9 cellular contexts compared by ENCODE assay signal in the genomic region with DNA sequence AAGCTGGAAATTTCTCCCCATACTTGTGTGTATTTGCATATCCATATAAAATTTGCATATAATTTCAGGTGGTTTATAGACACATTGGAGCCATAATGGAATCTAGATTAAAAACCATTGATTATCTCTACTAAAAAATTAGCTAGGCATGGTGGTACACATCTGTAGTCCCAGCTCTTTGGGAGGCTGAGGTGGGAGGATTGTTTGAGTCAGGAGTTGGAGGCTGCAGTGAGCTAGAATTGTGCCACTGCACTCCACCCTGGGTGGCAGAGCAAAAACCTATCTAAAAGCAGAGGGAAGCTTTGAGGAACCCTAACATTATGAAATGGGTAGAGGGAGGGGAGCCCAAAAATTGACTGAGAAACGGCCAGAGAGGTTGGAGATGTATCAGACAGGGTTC. TPM values are rescaled to one million over a fixed set of nuclear protein-coding genes. Genes with fewer than 3 reads are reported as not detected.
"Had no signal": no experiment of that assay in that cellular context is flagged by ENCODE, and none has a peak within 500 bp of the region (broad histone marks: within the 10 kb centered on the region; RNA-seq: fewer than 3 reads in every experiment).

No MANE protein-coding gene starts in this region.

- ATAC-seq: HCT116, K562 had no signal

- H3K36me3 ChIP-seq: HAP-1 had no signal

- H3K27ac Mint-ChIP-seq: HFFc6 had no signal

- H3K9me3 ChIP-seq: HAP-1 had no signal

- H3K4me3 Mint-ChIP-seq: HFFc6 had no signal

- DNase-seq: GOT3, H7, HFFc6, IMR-90, KG1 had no signal

- H3K9me3 Mint-ChIP-seq: HFFc6 had no signal

- FAIRE-seq: K562 had no signal

- H3K4me3 ChIP-seq: HAP-1, K562 had no signal

- H3K27ac ChIP-seq: HL-60 had no signal

RNA-seq across cellular contexts. Expression of gene RDH12, which starts 3.5 kb away (rescaled TPM):
- total RNA-seq: HFFc6, IMR-90 had no signal
- polyA plus RNA-seq: IMR-90 had no signal
